ENCODE assay signal across 29 cellular contexts in genomic region chr12:8453796-8454195, GRCh38. TPM values are rescaled to one million over a fixed set of nuclear protein-coding genes. Genes with fewer than 3 reads are reported as not detected.
"Had no signal": no experiment of that assay in that cellular context is flagged by ENCODE, and none has a peak within 500 bp of the region (broad histone marks: within the 10 kb centered on the region; RNA-seq: fewer than 3 reads in every experiment).

No MANE protein-coding gene starts in this region.

- H3K36me3 Mint-ChIP-seq: activated CD8-positive, alpha-beta memory T cell treated with anti-CD3 and anti-CD28 coated beads, Interleukin-2, amount 10 ng/mL, durations not matched to agents 7 days and 5 days; activated naive CD4-positive, alpha-beta T cell treated with anti-CD3 and anti-CD28 coated beads, Interleukin-2, amount 50 U/mL, for 72 hours; stimulated activated effector memory CD8-positive, alpha-beta T cell treated with anti-CD3 and anti-CD28 coated beads, Interleukin-12 subunit alpha, Interleukin-12 subunit beta, amount 100 ng/mL, for 72 hours had no signal

- H3K9me3 ChIP-seq: breast epithelium, esophagus muscularis mucosa, heart right ventricle, left ventricle myocardium inferior, ovary, stomach, tibial nerve had no signal

- H3K4me1 Mint-ChIP-seq: activated CD8-positive, alpha-beta memory T cell treated with anti-CD3 and anti-CD28 coated beads, Interleukin-2, amount 10 ng/mL, durations not matched to agents 7 days and 5 days; stimulated activated effector memory CD8-positive, alpha-beta T cell treated with anti-CD3 and anti-CD28 coated beads, Interleukin-12 subunit alpha, Interleukin-12 subunit beta, amount 100 ng/mL, for 72 hours had no signal

- H3K4me3 ChIP-seq: breast epithelium, esophagus muscularis mucosa, heart right ventricle, left ventricle myocardium inferior, lung, ovary, skin epidermis, stomach, tibial nerve had no signal

- DNase-seq: activated CD4-positive, alpha-beta T cell treated with anti-CD3 and anti-CD28 coated beads for 1 hour; activated CD4-positive, alpha-beta T cell treated with anti-CD3 and anti-CD28 coated beads, Interleukin-2, amount 50 U/mL, for 1 hour; activated CD8-positive, alpha-beta memory T cell treated with anti-CD3 and anti-CD28 coated beads, Interleukin-2, amount 10 ng/mL, durations not matched to agents 7 days and 5 days; activated CD8-positive, alpha-beta T cell treated with anti-CD3 and anti-CD28 coated beads, Interleukin-2, amount 10 ng/mL, durations not matched to agents 7 days and 5 days; activated naive CD4-positive, alpha-beta T cell; activated T-cell treated with anti-CD3 and anti-CD28 coated beads for 4 hours; activated T-cell treated with anti-CD3 and anti-CD28 coated beads, Interleukin-2, amount 50 U/mL, for 72 hours; central memory CD4-positive, alpha-beta T cell; foreskin keratinocyte; heart right ventricle; left ventricle myocardium inferior; ovary; retina; stimulated activated CD4-positive, alpha-beta T cell treated with anti-CD3 and anti-CD28 coated beads, Interleukin-4, amount 100 ng/mL, for 24 hours; stomach; T-helper 2 cell had no signal

- H3K4me3 Mint-ChIP-seq: activated CD8-positive, alpha-beta memory T cell treated with anti-CD3 and anti-CD28 coated beads, Interleukin-2, amount 10 ng/mL, durations not matched to agents 7 days and 5 days; activated CD8-positive, alpha-beta T cell treated with anti-CD3 and anti-CD28 coated beads, Interleukin-2, amount 10 ng/mL, durations not matched to agents 7 days and 5 days; activated T-cell treated with anti-CD3 and anti-CD28 coated beads, Interleukin-2, amount 50 U/mL, for 72 hours; nephron; stimulated activated effector memory CD8-positive, alpha-beta T cell treated with anti-CD3 and anti-CD28 coated beads, Interleukin-12 subunit alpha, Interleukin-12 subunit beta, amount 100 ng/mL, for 72 hours had no signal

- H3K27ac Mint-ChIP-seq: activated CD8-positive, alpha-beta memory T cell treated with anti-CD3 and anti-CD28 coated beads, Interleukin-2, amount 10 ng/mL, durations not matched to agents 7 days and 5 days; activated CD8-positive, alpha-beta T cell treated with anti-CD3 and anti-CD28 coated beads, Interleukin-2, amount 10 ng/mL, durations not matched to agents 7 days and 5 days; activated naive CD4-positive, alpha-beta T cell treated with anti-CD3 and anti-CD28 coated beads, Interleukin-2, amount 50 U/mL, for 72 hours; activated T-cell treated with anti-CD3 and anti-CD28 coated beads, Interleukin-2, amount 50 U/mL, for 72 hours; progenitor cell of endocrine pancreas; stimulated activated effector memory CD8-positive, alpha-beta T cell treated with anti-CD3 and anti-CD28 coated beads, Interleukin-12 subunit alpha, Interleukin-12 subunit beta, amount 100 ng/mL, for 72 hours had no signal

- H3K27ac ChIP-seq: breast epithelium, esophagus muscularis mucosa, foreskin keratinocyte, left ventricle myocardium inferior, ovary, skin epidermis, tibial nerve had no signal

- H3K9me3 Mint-ChIP-seq: activated naive CD4-positive, alpha-beta T cell treated with anti-CD3 and anti-CD28 coated beads, Interleukin-2, amount 50 U/mL, for 72 hours; activated T-cell treated with anti-CD3 and anti-CD28 coated beads, Interleukin-2, amount 50 U/mL, for 72 hours; nephron; stimulated activated effector memory CD8-positive, alpha-beta T cell treated with anti-CD3 and anti-CD28 coated beads, Interleukin-12 subunit alpha, Interleukin-12 subunit beta, amount 100 ng/mL, for 72 hours had no signal

- H3K36me3 ChIP-seq: breast epithelium, esophagus muscularis mucosa, heart right ventricle, left ventricle myocardium inferior, ovary, stomach, tibial nerve had no signal

- H3K27me3 Mint-ChIP-seq: progenitor cell of endocrine pancreas had no signal

- H3K27me3 ChIP-seq: breast epithelium, esophagus muscularis mucosa, ovary, stomach, tibial nerve had no signal

- H3K4me1 ChIP-seq: breast epithelium, esophagus muscularis mucosa, foreskin keratinocyte, left ventricle myocardium inferior, stomach, tibial nerve had no signal

- ATAC-seq: activated CD8-positive, alpha-beta memory T cell treated with anti-CD3 and anti-CD28 coated beads, Interleukin-2, amount 10 ng/mL, durations not matched to agents 7 days and 5 days; activated CD8-positive, alpha-beta T cell treated with anti-CD3 and anti-CD28 coated beads, Interleukin-2, amount 10 ng/mL, durations not matched to agents 7 days and 5 days; activated naive CD4-positive, alpha-beta T cell treated with anti-CD3 and anti-CD28 coated beads, Interleukin-2, amount 50 U/mL, for 72 hours; activated T-cell treated with anti-CD3 and anti-CD28 coated beads, Interleukin-2, amount 50 U/mL, for 72 hours; foreskin keratinocyte; sciatic nerve; stimulated activated effector memory CD8-positive, alpha-beta T cell treated with anti-CD3 and anti-CD28 coated beads, Interleukin-12 subunit alpha, Interleukin-12 subunit beta, amount 100 ng/mL, for 72 hours had no signal

RNA-seq across cellular contexts. Expression of gene CLEC6A, which starts 2.0 kb away (rescaled TPM):
- total RNA-seq: activated CD8-positive, alpha-beta memory T cell treated with anti-CD3 and anti-CD28 coated beads, Interleukin-2, amount 10 ng/mL, durations not matched to agents 7 days and 5 days; activated CD8-positive, alpha-beta T cell treated with anti-CD3 and anti-CD28 coated beads, Interleukin-2, amount 10 ng/mL, durations not matched to agents 7 days and 5 days; activated naive CD4-positive, alpha-beta T cell treated with anti-CD3 and anti-CD28 coated beads, Interleukin-2, amount 50 U/mL, for 72 hours; activated T-cell treated with anti-CD3 and anti-CD28 coated beads, Interleukin-2, amount 50 U/mL, for 72 hours; breast epithelium; esophagus muscularis mucosa; foreskin keratinocyte; left ventricle myocardium inferior; mucosa of gallbladder; progenitor cell of endocrine pancreas; sciatic nerve; stomach; temporal lobe; tibial nerve; urinary bladder had no signal
- polyA plus RNA-seq: foreskin keratinocyte, heart right ventricle, ovary, stomach, urinary bladder had no signal

RNA-seq across cellular contexts. Expression of gene CLEC4D, which starts 59.5 kb away (rescaled TPM):
- total RNA-seq: activated CD8-positive, alpha-beta memory T cell treated with anti-CD3 and anti-CD28 coated beads, Interleukin-2, amount 10 ng/mL, durations not matched to agents 7 days and 5 days; activated CD8-positive, alpha-beta T cell treated with anti-CD3 and anti-CD28 coated beads, Interleukin-2, amount 10 ng/mL, durations not matched to agents 7 days and 5 days; activated naive CD4-positive, alpha-beta T cell treated with anti-CD3 and anti-CD28 coated beads, Interleukin-2, amount 50 U/mL, for 72 hours; activated T-cell treated with anti-CD3 and anti-CD28 coated beads, Interleukin-2, amount 50 U/mL, for 72 hours; foreskin keratinocyte; left ventricle myocardium inferior; mucosa of gallbladder; temporal lobe had no signal
- polyA plus RNA-seq: foreskin keratinocyte had no signal
